Comparison of ENCODE assay signal across 1 cellular context in genomic region chr13:112942689-112943308, GRCh38.
TF ChIP-seq lines count a peak whose summit lies in the region.

No MANE protein-coding gene starts in this region.

TF ChIP-seq in HEK293, 187 proteins besides CTCF, POLR2A, EP300 and RAD21 (continued from another document and continues in another):
- TF ChIP-seq SP3 (tag by site-specific recombination; IDR thresholded peaks at IDR 0.05) = peak; percentile 67
- no peak for TF ChIP-seq ZNF146 (tag by site-specific recombination; IDR thresholded peaks at IDR 0.05)
- no peak for TF ChIP-seq ZFP41 (tag by site-specific recombination; IDR thresholded peaks at IDR 0.05; ENCODE audit: borderline replicate concordance)
- TF ChIP-seq ZNF580 (tag by site-specific recombination; IDR thresholded peaks at IDR 0.05) = no peak
- TF ChIP-seq ZNF549 (tag by site-specific recombination; IDR thresholded peaks at IDR 0.05) = no peak
- no peak for TF ChIP-seq MYNN (tag by site-specific recombination; IDR thresholded peaks at IDR 0.05; ENCODE audit: borderline replicate concordance)
- peak; percentile 78 for TF ChIP-seq ZEB2 (tag by site-specific recombination; IDR thresholded peaks at IDR 0.05)
- no peak for TF ChIP-seq ZSCAN5A (tag by site-specific recombination; IDR thresholded peaks at IDR 0.05)
- no peak for TF ChIP-seq ZNF354C (tag by site-specific recombination; IDR thresholded peaks at IDR 0.05; ENCODE audit: borderline replicate concordance, low read depth)
- TF ChIP-seq ZNF266 (tag by site-specific recombination; IDR thresholded peaks at IDR 0.05; ENCODE audit: low read depth) = no peak
- no peak for TF ChIP-seq ZNF530 (tag by site-specific recombination; IDR thresholded peaks at IDR 0.05; ENCODE audit: low read depth)
- peak; percentile 54; the same call in 1 of the 2 replicates for TF ChIP-seq SP2 (tag by site-specific recombination; IDR thresholded peaks at IDR 0.05)
- peak; percentile 93 for TF ChIP-seq ZNF654 (tag by site-specific recombination; IDR thresholded peaks at IDR 0.05; ENCODE audit: low read depth)
- TF ChIP-seq ZNF645 (tag by site-specific recombination; IDR thresholded peaks at IDR 0.05) = no peak
- TF ChIP-seq ZNF292 (tag by site-specific recombination; IDR thresholded peaks at IDR 0.05; ENCODE audit: borderline replicate concordance, low read depth) = no peak
- TF ChIP-seq ZXDB (tag by site-specific recombination; IDR thresholded peaks at IDR 0.05) = no peak
- no peak for TF ChIP-seq ZNF18 (tag by site-specific recombination; IDR thresholded peaks at IDR 0.05)
- TF ChIP-seq WT1 (tag by site-specific recombination; IDR thresholded peaks at IDR 0.05) = peak; percentile 11; the same call in 1 of the 2 replicates
- 0 out of 2 replicates have a peak, but pooled peaks have one; percentile 57 for TF ChIP-seq ZNF223 (tag by site-specific recombination; IDR thresholded peaks at IDR 0.05)
- TF ChIP-seq ZIC2 (tag by site-specific recombination; IDR thresholded peaks at IDR 0.05) = peak; percentile 26; the same call in 1 of the 2 replicates
- no peak for TF ChIP-seq ZNF112 (tag by site-specific recombination; IDR thresholded peaks at IDR 0.05)
- TF ChIP-seq ZBTB20 (tag by site-specific recombination; IDR thresholded peaks at IDR 0.05) = no peak
- no peak for TF ChIP-seq ZNF211 (tag by site-specific recombination; IDR thresholded peaks at IDR 0.05; ENCODE audit: low read depth)
- TF ChIP-seq ZBTB11 (tag by site-specific recombination; conservative IDR thresholded peaks at IDR 0.05; ENCODE audit: low read depth) = no peak
- no peak for TF ChIP-seq ZSCAN16 (tag by site-specific recombination; IDR thresholded peaks at IDR 0.05)
- peak; percentile 30; the same call in 1 of the 2 replicates for TF ChIP-seq PRDM10 (tag by site-specific recombination; IDR thresholded peaks at IDR 0.05)
- no peak for TF ChIP-seq SETDB1 (IDR thresholded peaks at IDR 0.05; ENCODE audit: insufficient read length, low read length)
- TF ChIP-seq GFI1B (tag by site-specific recombination; IDR thresholded peaks at IDR 0.05) = no peak
- no peak for TF ChIP-seq ZNF449 (tag by site-specific recombination; IDR thresholded peaks at IDR 0.05)
- TF ChIP-seq ZNF335 (tag by site-specific recombination; conservative IDR thresholded peaks at IDR 0.05) = peak; percentile 72
- no peak for TF ChIP-seq ZNF707 (tag by site-specific recombination; IDR thresholded peaks at IDR 0.05)
- TF ChIP-seq ZNF585B (tag by site-specific recombination; IDR thresholded peaks at IDR 0.05) = no peak
- TF ChIP-seq ZNF544 (tag by site-specific recombination; IDR thresholded peaks at IDR 0.05) = no peak
- no peak for TF ChIP-seq ZNF529 (tag by site-specific recombination; IDR thresholded peaks at IDR 0.05; ENCODE audit: insufficient replicate concordance)
- no peak for TF ChIP-seq ZNF132 (tag by site-specific recombination; IDR thresholded peaks at IDR 0.05; ENCODE audit: borderline replicate concordance)
- TF ChIP-seq KLF9 (tag by site-specific recombination; IDR thresholded peaks at IDR 0.05; ENCODE audit: low read depth) = peak; percentile 86
- TF ChIP-seq ZNF560 (tag by site-specific recombination; IDR thresholded peaks at IDR 0.05; ENCODE audit: borderline replicate concordance) = no peak
- no peak for TF ChIP-seq ZNF704 (tag by site-specific recombination; IDR thresholded peaks at IDR 0.05)
- no peak for TF ChIP-seq ZNF791 (tag by site-specific recombination; IDR thresholded peaks at IDR 0.05)
- peak; percentile 70 for TF ChIP-seq ZBTB44 (tag by site-specific recombination; IDR thresholded peaks at IDR 0.05)
- TF ChIP-seq ZNF629 (tag by site-specific recombination; IDR thresholded peaks at IDR 0.05) = no peak
- no peak for TF ChIP-seq PRDM6 (tag by site-specific recombination; IDR thresholded peaks at IDR 0.05)
- TF ChIP-seq ZNF114 (tag by site-specific recombination; IDR thresholded peaks at IDR 0.05) = no peak
- peak; percentile 65 for TF ChIP-seq ZBTB17 (tag by site-specific recombination; IDR thresholded peaks at IDR 0.05)
- TF ChIP-seq ZBTB7A (tag by site-specific recombination; IDR thresholded peaks at IDR 0.05; ENCODE audit: low read depth) = no peak
- TF ChIP-seq ZNF792 (tag by site-specific recombination; IDR thresholded peaks at IDR 0.05) = no peak
- TF ChIP-seq ZSCAN30 (tag by site-specific recombination; IDR thresholded peaks at IDR 0.05) = peak; percentile 78
- no peak for TF ChIP-seq ZNF19 (tag by site-specific recombination; IDR thresholded peaks at IDR 0.05; ENCODE audit: low read depth)
- peak; percentile 56; the same call in 1 of the 2 replicates for TF ChIP-seq ZNF501 (tag by site-specific recombination; IDR thresholded peaks at IDR 0.05)
- peak; percentile 86 for TF ChIP-seq ZFHX2 (tag by site-specific recombination; conservative IDR thresholded peaks at IDR 0.05)
- TF ChIP-seq ZNF664 (tag by site-specific recombination; IDR thresholded peaks at IDR 0.05) = no peak
